Comparison of ENCODE assay signal across 8 cellular contexts in the genomic region with DNA sequence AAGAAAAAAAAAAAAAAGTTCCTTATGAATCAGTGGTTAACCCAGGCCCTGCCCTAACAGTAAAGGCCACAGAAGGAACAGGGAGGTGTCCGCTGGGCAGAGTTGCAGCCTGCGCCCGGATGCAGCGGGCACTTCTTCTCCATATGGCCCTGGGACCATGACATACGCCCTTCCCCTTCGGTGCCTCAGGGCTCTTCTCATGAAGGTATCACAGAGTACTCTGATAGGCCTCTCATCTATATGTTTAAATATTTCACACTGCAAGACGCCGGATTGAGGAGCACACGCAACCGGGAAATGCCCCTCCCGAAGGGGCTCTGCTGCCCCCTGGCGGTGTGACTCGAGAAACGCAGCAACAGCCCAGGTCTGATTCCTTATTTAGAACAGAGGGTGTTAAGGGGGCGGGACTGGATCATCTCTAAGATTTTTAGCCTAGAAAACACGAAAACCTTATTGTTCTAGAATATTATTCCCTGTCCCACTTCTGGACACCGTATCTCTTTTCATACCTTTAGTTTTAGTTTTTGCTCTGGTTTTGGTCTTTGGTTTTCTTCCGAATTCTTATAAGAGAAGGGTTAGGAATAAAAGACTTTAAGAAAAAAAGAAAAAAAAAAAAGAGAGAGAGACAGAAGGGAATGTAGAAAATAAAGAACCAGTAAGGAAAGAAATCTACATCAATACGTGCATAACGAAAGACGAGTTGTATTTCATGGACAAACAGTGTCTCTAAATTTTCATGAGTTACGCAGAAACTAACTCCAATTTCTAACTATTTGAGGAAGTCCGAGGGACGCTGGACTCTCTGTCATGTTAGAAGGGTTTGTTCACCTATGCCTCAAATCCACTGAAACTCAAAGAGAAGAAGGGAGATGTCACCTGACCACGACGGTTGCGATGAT. TPM values are rescaled to one million over a fixed set of nuclear protein-coding genes. Genes with fewer than 3 reads are reported as not detected.
A peak's percentile ranks its signal among the peaks of the same experiment; 100 is the strongest.
DNase-seq lines count a peak whose midpoint lies in the region; ATAC-seq and TF ChIP-seq lines count a peak whose summit lies in the region.

No MANE protein-coding gene starts in this region.

- H3K9ac ChIP-seq in Karpas-422 (ENCODE audit: low read length) = no peak overlapping the region
- H3K9ac ChIP-seq in neural cell (ENCODE audit: low read length) = no peak overlapping the region

- H3K36me3 ChIP-seq in Karpas-422 (ENCODE audit: insufficient read depth, low read length) = peaks cover 16% of the 10 kb centered on the region; the same call in 1 of the 2 replicates
- H3K36me3 ChIP-seq in neural cell (ENCODE audit: insufficient read depth, low read length) = no peaks in the 10 kb centered on the region

- H2AFZ ChIP-seq in Karpas-422 (ENCODE audit: low read length) (no peak overlapping the region), neural cell (ENCODE audit: low read depth, low read length) (no peak overlapping the region)

- peaks cover 3% of the 10 kb centered on the region; the same call in 1 of the 2 replicates for H3K4me1 ChIP-seq in Karpas-422 (ENCODE audit: low read length)

- H3K27ac ChIP-seq in Karpas-422 (ENCODE audit: low read length) = no peak overlapping the region
- no peak overlapping the region for H3K27ac ChIP-seq in neural cell (ENCODE audit: low read length)

- no peaks in the 10 kb centered on the region for H3K27me3 ChIP-seq in Karpas-422 (ENCODE audit: low read length)
- no peaks in the 10 kb centered on the region for H3K27me3 ChIP-seq in neural cell (ENCODE audit: insufficient read depth, low read depth, low read length)

- H3K79me2 ChIP-seq in Karpas-422 (ENCODE audit: low read length) = peaks cover 71% of the 10 kb centered on the region
- peaks cover 9% of the 10 kb centered on the region for H3K79me2 ChIP-seq in neural cell (replicated peaks; ENCODE audit: insufficient read depth, low read length)

- no peak overlapping the region for H3K27ac Mint-ChIP-seq in Calu3 (ENCODE audit: unreplicated experiment)
- H3K27ac Mint-ChIP-seq in stimulated activated naive CD8-positive, alpha-beta T cell treated with anti-CD3 and anti-CD28 coated beads, Interleukin-15, amount 100 ng/mL, for 72 hours = peak overlapping the region; percentile 78 to 90

- no peak for TF ChIP-seq EP300 in neural cell (conservative IDR thresholded peaks at IDR 0.05; ENCODE audit: poor library complexity, severe bottlenecking)

- H3K9me3 ChIP-seq in Karpas-422 (ENCODE audit: low read length) = no peaks in the 10 kb centered on the region
- no peaks in the 10 kb centered on the region for H3K9me3 ChIP-seq in neural cell (ENCODE audit: low read length)

- TF ChIP-seq CTCF in Calu3 (IDR thresholded peaks at IDR 0.05; ENCODE audit: unreplicated experiment) (peak; percentile 98), fibroblast of mammary gland (conservative IDR thresholded peaks at IDR 0.05; ENCODE audit: control insufficient read depth, insufficient read depth, low read depth, low read length) (peak; percentile 96), neural cell (IDR thresholded peaks at IDR 0.05; ENCODE audit: poor library complexity, severe bottlenecking) (peak; percentile 85)

- H3K4me3 Mint-ChIP-seq in Calu3 (ENCODE audit: low read depth, unreplicated experiment) = no peak overlapping the region
- H3K4me3 Mint-ChIP-seq in stimulated activated naive CD8-positive, alpha-beta T cell treated with anti-CD3 and anti-CD28 coated beads, Interleukin-15, amount 100 ng/mL, for 72 hours = peak overlapping the region; percentile 76 to 78

- peaks cover 27% of the 10 kb centered on the region for H3K4me1 Mint-ChIP-seq in Calu3 (ENCODE audit: low read depth, unreplicated experiment)
- peaks cover 38% of the 10 kb centered on the region for H3K4me1 Mint-ChIP-seq in stimulated activated naive CD8-positive, alpha-beta T cell treated with anti-CD3 and anti-CD28 coated beads, Interleukin-15, amount 100 ng/mL, for 72 hours

- intact Hi-C loops in Calu3 (cut with micrococcal nuclease; ENCODE audit: unreplicated experiment) = loop anchor here (5.0 to 10.0 kb wide), 3 partner anchors 43 to 581 kb away; no protein-coding TSS in a partner anchor

- H4K20me1 ChIP-seq in Karpas-422 (ENCODE audit: insufficient read depth, low read depth, low read length) = peaks cover 14% of the 10 kb centered on the region
- peaks cover 3% of the 10 kb centered on the region for H4K20me1 ChIP-seq in neural cell (ENCODE audit: insufficient read depth)

- ATAC-seq in GM21515 (IDR thresholded peaks at IDR 0.05; ENCODE audit: unreplicated experiment) = peak; percentile 80
- ATAC-seq in stimulated activated naive CD8-positive, alpha-beta T cell treated with anti-CD3 and anti-CD28 coated beads, Interleukin-15, amount 100 ng/mL, for 72 hours = peak; percentile 91

- DNase-seq in Calu3 (peak; percentile 95), Karpas-422 (peak; percentile 93), RPMI8226 (peak; percentile 87), fibroblast of mammary gland (ENCODE audit: low read depth) (peak; percentile 82)
- DNase-seq in activated T-helper 1 cell treated with anti-CD3 and anti-CD28 coated beads, Interleukin-2, amount 50 U/mL, for 16 hours (ENCODE audit: low read depth in 1 of 2, low spot score in 1 of 2) = peak; percentile 80 to 81
- peak; percentile 85 to 89 for DNase-seq in stimulated activated naive CD8-positive, alpha-beta T cell treated with anti-CD3 and anti-CD28 coated beads, Interleukin-15, amount 100 ng/mL, for 72 hours

- H3K9me2 ChIP-seq in Karpas-422 (replicated peaks; ENCODE audit: insufficient read depth, low read length) (no peaks in the 10 kb centered on the region), neural cell (ENCODE audit: insufficient read depth, low read length) (no peaks in the 10 kb centered on the region)

- CTCF ChIA-PET in Calu3 (lab: Charles Lee) = interaction anchor here (0.7 kb wide), 1 partner anchor 98 kb away, joined by 4 read pairs; no protein-coding TSS in a partner anchor

- H3K4me3 ChIP-seq in Karpas-422 (ENCODE audit: low read length) = no peak overlapping the region
- H3K4me3 ChIP-seq in fibroblast of mammary gland (ENCODE audit: control insufficient read depth, low read depth, low read length) = no peak overlapping the region
- no peak overlapping the region for H3K4me3 ChIP-seq in neural cell (ENCODE audit: low read length)

- no peaks in the 10 kb centered on the region for H3F3A ChIP-seq in neural cell (ENCODE audit: insufficient read depth, low read length, poor library complexity, severe bottlenecking)

- H3K4me2 ChIP-seq in Karpas-422 (ENCODE audit: low read depth, low read length, poor library complexity, severe bottlenecking) (no peak overlapping the region), neural cell (ENCODE audit: low read length) (no peak overlapping the region)

- H3K36me3 Mint-ChIP-seq in Calu3 (ENCODE audit: insufficient read depth, unreplicated experiment) = peaks cover 67% of the 10 kb centered on the region

- peak; percentile 66 for TF ChIP-seq RAD21 in neural cell (conservative IDR thresholded peaks at IDR 0.05)

- H3K9me3 Mint-ChIP-seq in Calu3 (ENCODE audit: low read depth, unreplicated experiment) = no peaks in the 10 kb centered on the region
- no peaks in the 10 kb centered on the region for H3K9me3 Mint-ChIP-seq in stimulated activated naive CD8-positive, alpha-beta T cell treated with anti-CD3 and anti-CD28 coated beads, Interleukin-15, amount 100 ng/mL, for 72 hours

- BruUV-seq in Calu3 (replicated peaks; lab: Mats Ljungman, UMichigan) = no TSS peak

- no peaks in the 10 kb centered on the region for H3K27me3 Mint-ChIP-seq in Calu3 (ENCODE audit: unreplicated experiment)
- no peaks in the 10 kb centered on the region for H3K27me3 Mint-ChIP-seq in stimulated activated naive CD8-positive, alpha-beta T cell treated with anti-CD3 and anti-CD28 coated beads, Interleukin-15, amount 100 ng/mL, for 72 hours

TF ChIP-seq in neural cell, 6 proteins besides CTCF, POLR2A, EP300 and RAD21:
- TF ChIP-seq REST (IDR thresholded peaks at IDR 0.05; ENCODE audit: borderline replicate concordance) = no peak
- peak; percentile 74 for TF ChIP-seq SMC3 (conservative IDR thresholded peaks at IDR 0.05; ENCODE audit: poor library complexity)

RNA-seq across cellular contexts. Expression of gene DAGLB, which starts 12.0 kb away (rescaled TPM):
- 36.8 and 38.1 TPM in 2 replicates for total RNA-seq in Calu3 (2022)
- total RNA-seq in Karpas-422 (2014; rRNA removed; shearing (Covaris generic); ENCODE audit: low replicate concordance) = 10.0 and 15.4 TPM in 2 replicates
- 32.3 and 48.9 TPM in 2 replicates for polyA plus RNA-seq in neural cell
- polyA minus RNA-seq in neural cell = 49.4 and 54.5 TPM in 2 replicates

RNA-seq across cellular contexts. Expression of gene KDELR2, which starts 48.2 kb away (rescaled TPM):
- 292 and 301 TPM in 2 replicates for total RNA-seq in Calu3 (2022)
- 27.3 and 82.4 TPM in 2 replicates for total RNA-seq in Karpas-422 (2014; rRNA removed; shearing (Covaris generic); ENCODE audit: low replicate concordance)
- polyA plus RNA-seq in neural cell = 69.5 and 71.2 TPM in 2 replicates
- polyA minus RNA-seq in neural cell = 83.5 and 91.3 TPM in 2 replicates
